Comparison of ENCODE assay signal across 16 cellular contexts in the genomic region with DNA sequence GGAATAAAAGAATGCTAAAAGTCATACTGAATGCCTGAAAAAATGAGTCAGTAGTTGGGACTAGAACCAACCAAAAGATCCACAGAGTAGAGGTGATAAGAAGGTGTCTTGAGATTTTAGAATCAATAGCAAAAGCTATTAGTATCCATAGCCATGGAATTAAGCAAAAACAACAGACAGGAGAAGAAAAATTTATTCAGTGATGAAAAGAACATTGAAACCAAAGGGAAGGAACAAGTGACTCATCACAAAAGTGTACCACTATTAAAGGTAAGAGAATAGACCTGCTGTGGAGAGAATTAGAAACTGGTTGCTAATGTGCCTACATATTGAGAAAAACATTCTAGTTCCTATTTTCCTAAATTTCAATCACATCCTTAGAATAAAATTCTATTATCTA.
"Had no signal": no experiment of that assay in that cellular context is flagged by ENCODE, and none has a peak within 500 bp of the region (broad histone marks: within the 10 kb centered on the region; RNA-seq: fewer than 3 reads in every experiment).

No MANE protein-coding gene starts in this region.

- H3K27me3 Mint-ChIP-seq: activated CD4-positive, alpha-beta T cell treated with anti-CD3 and anti-CD28 coated beads, Interleukin-2, amount 10 ng/mL, durations not matched to agents 24 days and 14 days; naive B cell; progenitor cell of endocrine pancreas; stimulated activated naive CD8-positive, alpha-beta T cell treated with anti-CD3 and anti-CD28 coated beads, Interleukin-15, Interleukin-2, amounts not matched to agents 100 ng/mL and 50 ng/mL, for 24 hours had no signal

- H3K36me3 ChIP-seq: transverse colon, uterus had no signal

- ATAC-seq: activated CD8-positive, alpha-beta T cell treated with anti-CD3 and anti-CD28 coated beads for 36 hours; mucosa of descending colon; right cardiac atrium had no signal

- H3K9me3 ChIP-seq: mucosa of descending colon, transverse colon, uterus had no signal

- H3K27ac Mint-ChIP-seq: activated CD4-positive, alpha-beta T cell treated with anti-CD3 and anti-CD28 coated beads, Interleukin-2, amount 10 ng/mL, durations not matched to agents 24 days and 14 days; activated CD8-positive, alpha-beta T cell treated with anti-CD3 and anti-CD28 coated beads for 36 hours; activated naive CD4-positive, alpha-beta T cell treated with anti-CD3 and anti-CD28 coated beads for 36 hours; activated T-cell treated with anti-CD3 and anti-CD28 coated beads, Interleukin-2, amount 50 U/mL, for 24 hours; activated T-helper 2 cell treated with anti-CD3 and anti-CD28 coated beads, Interferon-gamma antibody, Interleukin-2, Interleukin-4, amounts not matched to agents 10 μg/mL and 5 μg/mL and 100 μg/mL, durations not matched to agents 14 hours and 24 hours and 36 hours; naive B cell; progenitor cell of endocrine pancreas; stimulated activated naive CD8-positive, alpha-beta T cell treated with anti-CD3 and anti-CD28 coated beads, Interleukin-15, Interleukin-2, amounts not matched to agents 100 ng/mL and 50 ng/mL, for 24 hours had no signal

- H3K27ac ChIP-seq: transverse colon, uterus had no signal

- H3K4me1 ChIP-seq: transverse colon, uterus had no signal

- H3K4me1 Mint-ChIP-seq: activated CD4-positive, alpha-beta T cell treated with anti-CD3 and anti-CD28 coated beads, Interleukin-2, amount 10 ng/mL, durations not matched to agents 24 days and 14 days; naive B cell; neural crest cell had no signal

- FAIRE-seq: frontal cortex had no signal

- H3K27me3 ChIP-seq: transverse colon, uterus had no signal

- DNase-seq: activated CD4-positive, alpha-beta T cell treated with anti-CD3 and anti-CD28 coated beads, Interleukin-2, amount 10 ng/mL, durations not matched to agents 24 days and 14 days; activated CD8-positive, alpha-beta T cell treated with anti-CD3 and anti-CD28 coated beads for 36 hours; activated naive CD4-positive, alpha-beta T cell treated with anti-CD3 and anti-CD28 coated beads for 36 hours; activated T-cell treated with anti-CD3 and anti-CD28 coated beads, Interleukin-2, amount 50 U/mL, for 24 hours; cerebellar nuclear complex; effector CD8-positive, alpha-beta T cell; mucosa of descending colon; naive B cell; right cardiac atrium; transverse colon; uterus had no signal

- H3K4me3 Mint-ChIP-seq: activated CD4-positive, alpha-beta T cell treated with anti-CD3 and anti-CD28 coated beads, Interleukin-2, amount 10 ng/mL, durations not matched to agents 24 days and 14 days; activated CD8-positive, alpha-beta T cell treated with anti-CD3 and anti-CD28 coated beads for 36 hours; activated naive CD4-positive, alpha-beta T cell treated with anti-CD3 and anti-CD28 coated beads for 36 hours; activated T-cell treated with anti-CD3 and anti-CD28 coated beads, Interleukin-2, amount 50 U/mL, for 24 hours; naive B cell; neural crest cell; stimulated activated naive CD8-positive, alpha-beta T cell treated with anti-CD3 and anti-CD28 coated beads, Interleukin-15, Interleukin-2, amounts not matched to agents 100 ng/mL and 50 ng/mL, for 24 hours had no signal

- H3K36me3 Mint-ChIP-seq: naive B cell had no signal

- H3K4me3 ChIP-seq: mucosa of descending colon, transverse colon, uterus had no signal
